21 cellular contexts compared by ENCODE assay signal in genomic region chr2:15693926-15694588, GRCh38.
DNase-seq lines count a peak whose midpoint lies in the region; ATAC-seq and TF ChIP-seq lines count a peak whose summit lies in the region.
"Had no signal": no experiment of that assay in that cellular context is flagged by ENCODE, and none has a peak within 500 bp of the region (broad histone marks: within the 10 kb centered on the region; RNA-seq: fewer than 3 reads in every experiment).

No MANE protein-coding gene starts in this region.

- no peaks in the 10 kb centered on the region for H3K36me3 ChIP-seq in BLaER1 treated with 17β-estradiol and CSF1 and Interleukin-3, amounts not matched to agents 10 nM and 100 nM
- H3K36me3 ChIP-seq in endodermal cell (ENCODE audit: control insufficient read depth, insufficient read depth, low read length) (no peaks in the 10 kb centered on the region), neural progenitor cell (no peaks in the 10 kb centered on the region), WERI-Rb-1 (no peaks in the 10 kb centered on the region)

- no peak overlapping the region for H3K4me3 ChIP-seq in BLaER1 treated with 17β-estradiol and CSF1 and Interleukin-3, amounts not matched to agents 10 nM and 100 nM
- H3K4me3 ChIP-seq in endodermal cell (ENCODE audit: low read length) (no peak overlapping the region), neural progenitor cell (no peak overlapping the region), WERI-Rb-1 (ENCODE audit: low read depth, low read length) (no peak overlapping the region)
- H3K4me3 ChIP-seq: A549, GM12878, GM23248, K562, SK-N-MC had no signal

- peaks cover 7 to 25% (median 17%) of the 10 kb centered on the region in 10 experiments; a peak in 18 of 20 replicates for H3K4me1 ChIP-seq in BLaER1 treated with 17β-estradiol and CSF1 and Interleukin-3, amounts not matched to agents 10 nM and 100 nM
- H3K4me1 ChIP-seq in endodermal cell (ENCODE audit: control insufficient read depth, insufficient read depth, low read length) (no peaks in the 10 kb centered on the region), neural progenitor cell (peaks cover 10% of the 10 kb centered on the region)
- H3K4me1 ChIP-seq: A549 had no signal

- H3K27ac ChIP-seq in BLaER1 treated with 17β-estradiol and CSF1 and Interleukin-3, amounts not matched to agents 10 nM and 100 nM = peak overlapping the region in 1 of 11 experiments; percentile 43; a peak in 1 of 22 replicates
- H3K27ac ChIP-seq in endodermal cell (ENCODE audit: low read depth, low read length) = peak overlapping the region; percentile 8
- H3K27ac ChIP-seq in neural progenitor cell = no peak overlapping the region
- no peak overlapping the region for H3K27ac ChIP-seq in WERI-Rb-1
- H3K27ac ChIP-seq: A549, GM23248, SK-N-MC had no signal

- no peaks in the 10 kb centered on the region for H3F3A ChIP-seq in neural progenitor cell (ENCODE audit: low read depth)

- H3K4me2 ChIP-seq in BLaER1 treated with 17β-estradiol and CSF1 and Interleukin-3, amounts not matched to agents 10 nM and 100 nM = peak overlapping the region in 9 of 11 experiments; percentile 1 to 63 (median 51); a peak in 17 of 22 replicates
- H3K4me2 ChIP-seq in neural progenitor cell = no peak overlapping the region
- H3K4me2 ChIP-seq: A549 had no signal

- H4K20me1 ChIP-seq in BLaER1 treated with 17β-estradiol and CSF1 and Interleukin-3, amounts not matched to agents 10 nM and 100 nM = no peaks in the 10 kb centered on the region
- no peaks in the 10 kb centered on the region for H4K20me1 ChIP-seq in neural progenitor cell (ENCODE audit: low read depth)

- H3K27me3 ChIP-seq in BLaER1 treated with 17β-estradiol and CSF1 and Interleukin-3, amounts not matched to agents 10 nM and 100 nM = no peaks in the 10 kb centered on the region
- H3K27me3 ChIP-seq in endodermal cell (ENCODE audit: control insufficient read depth, insufficient read depth, low read length, poor library complexity, severe bottlenecking) (no peaks in the 10 kb centered on the region), neural progenitor cell (no peaks in the 10 kb centered on the region), WERI-Rb-1 (ENCODE audit: insufficient read depth, low read depth, severe bottlenecking) (no peaks in the 10 kb centered on the region)

- no peak for ATAC-seq in HG03280 (IDR thresholded peaks at IDR 0.05; ENCODE audit: unreplicated experiment)
- ATAC-seq: A549, GM12878, K562, Right ventricle myocardium inferior had no signal

- H2AFZ ChIP-seq in neural progenitor cell (replicated peaks) = peak overlapping the region; percentile 22
- H2AFZ ChIP-seq: GM23248 had no signal

- no peaks in the 10 kb centered on the region for H3K36me3 Mint-ChIP-seq in endodermal cell (ENCODE audit: low read depth)
- no peaks in the 10 kb centered on the region for H3K36me3 Mint-ChIP-seq in neural progenitor cell
- H3K36me3 Mint-ChIP-seq: CD8-positive, alpha-beta memory T cell had no signal

- no peak overlapping the region for H3K27ac Mint-ChIP-seq in endodermal cell
- H3K27ac Mint-ChIP-seq in neural progenitor cell = no peak overlapping the region
- H3K27ac Mint-ChIP-seq: CD8-positive, alpha-beta memory T cell had no signal

- TF ChIP-seq CTCF in endodermal cell (conservative IDR thresholded peaks at IDR 0.05) (no peak), neural progenitor cell (IDR thresholded peaks at IDR 0.05) (no peak), WERI-Rb-1 (IDR thresholded peaks at IDR 0.05; ENCODE audit: low read depth, low read length) (no peak)

- H3K9me3 Mint-ChIP-seq in endodermal cell = peaks cover 7% of the 10 kb centered on the region
- H3K9me3 Mint-ChIP-seq in neural progenitor cell = no peaks in the 10 kb centered on the region

- no peak overlapping the region for H3K9ac ChIP-seq in BLaER1 treated with 17β-estradiol and CSF1 and Interleukin-3, amounts not matched to agents 10 nM and 100 nM
- H3K9ac ChIP-seq in endodermal cell (ENCODE audit: extremely low read depth, low read length, poor library complexity, severe bottlenecking) = no peak overlapping the region
- H3K9ac ChIP-seq in neural progenitor cell = no peak overlapping the region
- H3K9ac ChIP-seq: GM23248 had no signal

- peak; percentile 25 for DNase-seq in MV-4-11 (lab: John Stamatoyannopoulos, UW)
- no peak for DNase-seq in endodermal cell
- DNase-seq in neural progenitor cell (ENCODE audit: low spot score) = peak; percentile 49
- no peak for DNase-seq in putamen (ENCODE audit: low spot score)
- DNase-seq in WERI-Rb-1 = no peak
- DNase-seq: C1 segment of cervical spinal cord; CD8-positive, alpha-beta memory T cell; DND-41; GF-D8; GM23248; NCI-H1436; NCI-H2029; NCI-H446 treated with DMSO at 0.1 percent for 48 hours; NCI-H774 had no signal

- H3K27me3 Mint-ChIP-seq in endodermal cell (ENCODE audit: insufficient read depth) (peaks cover 2% of the 10 kb centered on the region), neural progenitor cell (ENCODE audit: insufficient read depth, low read depth) (peaks cover 12% of the 10 kb centered on the region)

- H3K4me3 Mint-ChIP-seq in endodermal cell (no peak overlapping the region), neural progenitor cell (no peak overlapping the region)
- H3K4me3 Mint-ChIP-seq: CD8-positive, alpha-beta memory T cell had no signal

- 90 to 91% methylated on average over 7 to 16 of the region's 16 CpGs for WGBS in endodermal cell (ENCODE audit: insufficient coverage in 1 of 2, insufficient read length in 1 of 2), 2 experiments

- peaks cover 0 to 20% (median 5%) of the 10 kb centered on the region in 11 experiments; a peak in 5 of 22 replicates for H3K9me3 ChIP-seq in BLaER1 treated with 17β-estradiol and CSF1 and Interleukin-3, amounts not matched to agents 10 nM and 100 nM (replicated peaks in 1 of 11)
- H3K9me3 ChIP-seq in endodermal cell (ENCODE audit: control insufficient read depth, low read length) (no peaks in the 10 kb centered on the region), neural progenitor cell (ENCODE audit: low read depth) (no peaks in the 10 kb centered on the region), WERI-Rb-1 (ENCODE audit: severe bottlenecking) (no peaks in the 10 kb centered on the region)
- H3K9me3 ChIP-seq: A549 had no signal

- H3K4me1 Mint-ChIP-seq in endodermal cell (no peaks in the 10 kb centered on the region), neural progenitor cell (peaks cover 18% of the 10 kb centered on the region)
- H3K4me1 Mint-ChIP-seq: CD8-positive, alpha-beta memory T cell had no signal

- H3K79me2 ChIP-seq in neural progenitor cell (ENCODE audit: low read depth) = no peaks in the 10 kb centered on the region

Comparison
In these comparisons a context has a peak if more than half of its experiments do, and no peak if none do; other contexts are left out.
1. DNase-seq: peak in MV-4-11 (single experiment) and neural progenitor cell (single experiment); none in endodermal cell (single experiment), putamen (single experiment) and WERI-Rb-1 (single experiment).